Comparison of ENCODE assay signal across 1 cellular context in genomic region chr22:29916007-29916544, GRCh38.
TF ChIP-seq lines count a peak whose summit lies in the region.

No MANE protein-coding gene starts in this region.

TF ChIP-seq in SK-N-SH, 30 proteins besides CTCF, POLR2A, EP300 and RAD21:
- TF ChIP-seq REST (IDR thresholded peaks at IDR 0.05; ENCODE audit: low read depth, low read length) (no peak), MXI1 (IDR thresholded peaks at IDR 0.05; ENCODE audit: low read depth, low read length) (no peak), TEAD4 (IDR thresholded peaks at IDR 0.05; ENCODE audit: borderline replicate concordance, insufficient read depth) (no peak), NFIC (IDR thresholded peaks at IDR 0.05; ENCODE audit: borderline replicate concordance) (no peak), USF1 (IDR thresholded peaks at IDR 0.05; ENCODE audit: borderline replicate concordance, low read depth) (no peak), GATA2 (CRISPR knock-in tag; IDR thresholded peaks at IDR 0.05) (no peak), TAF1 (IDR thresholded peaks at IDR 0.05; ENCODE audit: borderline replicate concordance, low read depth, low read length) (no peak), FOSL2 (IDR thresholded peaks at IDR 0.05; ENCODE audit: borderline replicate concordance, low read depth) (no peak), FOXJ3 (CRISPR knock-in tag; IDR thresholded peaks at IDR 0.05) (no peak), MEF2A (IDR thresholded peaks at IDR 0.05; ENCODE audit: borderline replicate concordance, low read depth) (no peak), USF2 (IDR thresholded peaks at IDR 0.05; ENCODE audit: borderline replicate concordance, low read depth, low read length) (no peak), ELF1 (IDR thresholded peaks at IDR 0.05) (no peak), SMC3 (IDR thresholded peaks at IDR 0.05; ENCODE audit: low read depth, low read length) (no peak), RCOR1 (IDR thresholded peaks at IDR 0.05; ENCODE audit: low read length) (no peak), PBX3 (IDR thresholded peaks at IDR 0.05) (no peak)
- TF ChIP-seq, protein P1, sequence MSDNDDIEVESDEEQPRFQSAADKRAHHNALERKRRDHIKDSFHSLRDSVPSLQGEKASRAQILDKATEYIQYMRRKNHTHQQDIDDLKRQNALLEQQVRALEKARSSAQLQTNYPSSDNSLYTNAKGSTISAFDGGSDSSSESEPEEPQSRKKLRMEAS (IDR thresholded peaks at IDR 0.05; ENCODE audit: low read depth), result no peak
- TF ChIP-seq, protein P2, sequence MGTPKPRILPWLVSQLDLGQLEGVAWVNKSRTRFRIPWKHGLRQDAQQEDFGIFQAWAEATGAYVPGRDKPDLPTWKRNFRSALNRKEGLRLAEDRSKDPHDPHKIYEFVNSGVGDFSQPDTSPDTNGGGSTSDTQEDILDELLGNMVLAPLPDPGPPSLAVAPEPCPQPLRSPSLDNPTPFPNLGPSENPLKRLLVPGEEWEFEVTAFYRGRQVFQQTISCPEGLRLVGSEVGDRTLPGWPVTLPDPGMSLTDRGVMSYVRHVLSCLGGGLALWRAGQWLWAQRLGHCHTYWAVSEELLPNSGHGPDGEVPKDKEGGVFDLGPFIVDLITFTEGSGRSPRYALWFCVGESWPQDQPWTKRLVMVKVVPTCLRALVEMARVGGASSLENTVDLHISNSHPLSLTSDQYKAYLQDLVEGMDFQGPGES (IDR thresholded peaks at IDR 0.05; ENCODE audit: low read depth, low read length), result no peak
